12 cellular contexts compared by ENCODE assay signal in the genomic region with DNA sequence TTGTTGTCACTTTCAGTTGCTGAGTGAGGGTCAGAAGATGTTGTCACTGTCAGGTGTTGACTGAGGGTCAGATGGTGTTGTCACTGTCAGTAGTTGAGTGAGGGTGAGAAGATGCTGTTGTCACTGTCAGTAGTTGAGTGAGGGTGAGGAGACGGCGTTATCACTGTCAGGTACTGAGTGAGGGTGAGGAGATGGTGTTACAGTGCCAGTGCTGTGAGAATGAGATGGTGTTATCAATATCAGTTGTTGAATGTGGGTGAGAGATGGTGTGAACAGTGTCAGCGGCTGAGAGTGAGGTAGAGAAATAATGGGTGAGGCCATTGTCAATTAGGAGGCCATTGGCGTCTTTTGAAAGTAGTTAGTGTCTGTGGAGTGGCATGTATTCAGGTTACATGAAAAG. TPM values are rescaled to one million over a fixed set of nuclear protein-coding genes. Genes with fewer than 3 reads are reported as not detected.
DNase-seq lines count a peak whose midpoint lies in the region; ATAC-seq, FAIRE-seq and TF ChIP-seq lines count a peak whose summit lies in the region.
"Had no signal": no experiment of that assay in that cellular context is flagged by ENCODE, and none has a peak within 500 bp of the region (broad histone marks: within the 10 kb centered on the region; RNA-seq: fewer than 3 reads in every experiment).

No MANE protein-coding gene starts in this region.

- TF ChIP-seq CTCF in endodermal cell (conservative IDR thresholded peaks at IDR 0.05), result no peak

- FAIRE-seq in urothelium cell line (lab: Jason Lieb, UNC), result peak; percentile 97

- in situ Hi-C loops in KBM-7 (cut with MboI; ENCODE audit: low pct_unique_long_range_greater_than_20kb, low sequenced_read_pairs), result no loop called here

- H3K9ac ChIP-seq in endodermal cell (ENCODE audit: extremely low read depth, low read length, poor library complexity, severe bottlenecking), result no peak overlapping the region

- peaks cover 5% of the 10 kb centered on the region for H3K27me3 ChIP-seq in endodermal cell (ENCODE audit: control insufficient read depth, insufficient read depth, low read length, poor library complexity, severe bottlenecking)
- H3K27me3 ChIP-seq: brain microvascular endothelial cell, gastrocnemius medialis, upper lobe of right lung had no signal

- ATAC-seq in stimulated activated naive CD8-positive, alpha-beta T cell treated with anti-CD3 and anti-CD28 coated beads, Interleukin-15, Interleukin-2, amounts not matched to agents 100 U/mL and 50 U/mL, for 24 hours, result no peak
- ATAC-seq in activated T-helper 17 cell treated with anti-CD3 and anti-CD28 coated beads, Interleukin-2, amount 50 U/mL, for 72 hours (replicated peaks), result no peak
- ATAC-seq in memory B cell (ENCODE audit: low read depth), result no peak
- ATAC-seq: mucosa of descending colon, upper lobe of right lung had no signal

- H3K4me1 Mint-ChIP-seq in stimulated activated naive CD8-positive, alpha-beta T cell treated with anti-CD3 and anti-CD28 coated beads, Interleukin-15, Interleukin-2, amounts not matched to agents 100 ng/mL and 50 ng/mL, for 24 hours (ENCODE audit: low read depth), result peaks cover 37% of the 10 kb centered on the region
- H3K4me1 Mint-ChIP-seq in activated T-helper 17 cell treated with anti-CD3 and anti-CD28 coated beads, Interleukin-2, amount 50 U/mL, for 72 hours, result peaks cover 24% of the 10 kb centered on the region
- H3K4me1 Mint-ChIP-seq in memory B cell (peaks cover 22% of the 10 kb centered on the region), endodermal cell (peaks cover 6% of the 10 kb centered on the region)

- peaks cover 16% of the 10 kb centered on the region for H3K9me3 ChIP-seq in endodermal cell (ENCODE audit: control insufficient read depth, low read length)
- H3K9me3 ChIP-seq: gastrocnemius medialis, mucosa of descending colon, upper lobe of right lung had no signal

- peaks cover 29% of the 10 kb centered on the region for H3K36me3 Mint-ChIP-seq in stimulated activated naive CD8-positive, alpha-beta T cell treated with anti-CD3 and anti-CD28 coated beads, Interleukin-15, Interleukin-2, amounts not matched to agents 100 ng/mL and 50 ng/mL, for 24 hours (ENCODE audit: low read depth)
- no peaks in the 10 kb centered on the region for H3K36me3 Mint-ChIP-seq in activated T-helper 17 cell treated with anti-CD3 and anti-CD28 coated beads, Interleukin-2, amount 50 U/mL, for 72 hours (ENCODE audit: low read depth)
- H3K36me3 Mint-ChIP-seq in memory B cell (peaks cover 17% of the 10 kb centered on the region), endodermal cell (ENCODE audit: low read depth) (peaks cover 15% of the 10 kb centered on the region)

- H3K36me3 ChIP-seq in endodermal cell (ENCODE audit: control insufficient read depth, insufficient read depth, low read length), result no peaks in the 10 kb centered on the region
- H3K36me3 ChIP-seq: brain microvascular endothelial cell, gastrocnemius medialis, upper lobe of right lung had no signal

- H3K4me1 ChIP-seq in endodermal cell (ENCODE audit: control insufficient read depth, insufficient read depth, low read length), result no peaks in the 10 kb centered on the region

- WGBS in endodermal cell (ENCODE audit: insufficient coverage in 1 of 2, insufficient read length in 1 of 2), 2 experiments, result 92 to 97% methylated on average over 3 to 4 of the region's 4 CpGs

- peaks cover 17% of the 10 kb centered on the region for H3K27me3 Mint-ChIP-seq in stimulated activated naive CD8-positive, alpha-beta T cell treated with anti-CD3 and anti-CD28 coated beads, Interleukin-15, Interleukin-2, amounts not matched to agents 100 ng/mL and 50 ng/mL, for 24 hours
- H3K27me3 Mint-ChIP-seq in activated T-helper 17 cell treated with anti-CD3 and anti-CD28 coated beads, Interleukin-2, amount 50 U/mL, for 72 hours, result peaks cover 15% of the 10 kb centered on the region
- H3K27me3 Mint-ChIP-seq in memory B cell, result peaks cover 15% of the 10 kb centered on the region
- peaks cover 31% of the 10 kb centered on the region for H3K27me3 Mint-ChIP-seq in endodermal cell (ENCODE audit: insufficient read depth)

- no peak overlapping the region for H3K4me3 ChIP-seq in endodermal cell (ENCODE audit: low read length)
- H3K4me3 ChIP-seq: mucosa of descending colon had no signal

- H3K4me3 Mint-ChIP-seq in stimulated activated naive CD8-positive, alpha-beta T cell treated with anti-CD3 and anti-CD28 coated beads, Interleukin-15, Interleukin-2, amounts not matched to agents 100 ng/mL and 50 ng/mL, for 24 hours, result peak overlapping the region; percentile 90
- peak overlapping the region; percentile 84 for H3K4me3 Mint-ChIP-seq in activated T-helper 17 cell treated with anti-CD3 and anti-CD28 coated beads, Interleukin-2, amount 50 U/mL, for 72 hours
- H3K4me3 Mint-ChIP-seq in memory B cell (peak overlapping the region; percentile 12), endodermal cell (no peak overlapping the region)

- H3K27ac ChIP-seq in endodermal cell (ENCODE audit: low read depth, low read length), result no peak overlapping the region
- H3K27ac ChIP-seq: brain microvascular endothelial cell had no signal

- H3K27ac Mint-ChIP-seq in stimulated activated naive CD8-positive, alpha-beta T cell treated with anti-CD3 and anti-CD28 coated beads, Interleukin-15, Interleukin-2, amounts not matched to agents 100 ng/mL and 50 ng/mL, for 24 hours, result peak overlapping the region; percentile 99
- H3K27ac Mint-ChIP-seq in activated T-helper 17 cell treated with anti-CD3 and anti-CD28 coated beads, Interleukin-2, amount 50 U/mL, for 72 hours, result peak overlapping the region; percentile 90
- H3K27ac Mint-ChIP-seq in memory B cell, result peak overlapping the region; percentile 96
- no peak overlapping the region for H3K27ac Mint-ChIP-seq in endodermal cell

- H3K9me3 Mint-ChIP-seq in stimulated activated naive CD8-positive, alpha-beta T cell treated with anti-CD3 and anti-CD28 coated beads, Interleukin-15, Interleukin-2, amounts not matched to agents 100 ng/mL and 50 ng/mL, for 24 hours, result peaks cover 25% of the 10 kb centered on the region
- peaks cover 21% of the 10 kb centered on the region for H3K9me3 Mint-ChIP-seq in activated T-helper 17 cell treated with anti-CD3 and anti-CD28 coated beads, Interleukin-2, amount 50 U/mL, for 72 hours
- H3K9me3 Mint-ChIP-seq in memory B cell (peaks cover 21% of the 10 kb centered on the region), endodermal cell (peaks cover 44% of the 10 kb centered on the region)

- DNase-seq in stimulated activated naive CD8-positive, alpha-beta T cell treated with anti-CD3 and anti-CD28 coated beads, Interleukin-15, Interleukin-2, amounts not matched to agents 100 U/mL and 50 U/mL, for 24 hours, result no peak
- no peak for DNase-seq in memory B cell (ENCODE audit: low spot score in 2 of 2)
- no peak for DNase-seq in urothelium cell line (ENCODE audit: low spot score)
- no peak for DNase-seq in endodermal cell
- no peak for DNase-seq in NCI-H2227 treated with DMSO at 0.1 percent for 48 hours (lab: John Stamatoyannopoulos, UW)
- no peak for DNase-seq in KBM-7
- DNase-seq: brain microvascular endothelial cell, gastrocnemius medialis, mucosa of descending colon, upper lobe of right lung had no signal

RNA-seq across cellular contexts. Expression of a gene that starts 1.6 kb away (rescaled TPM):
- total RNA-seq in activated T-helper 17 cell treated with anti-CD3 and anti-CD28 coated beads, Interleukin-2, amount 50 U/mL, for 72 hours, result 10 to 100 TPM; 23.3 to 29.4 TPM
- total RNA-seq in endodermal cell, result 10 to 100 TPM; 29.1 to 38.1 TPM
- polyA plus RNA-seq in endodermal cell (2013, experiment 1 of 2), result 12.4 TPM
- polyA plus RNA-seq in endodermal cell (2013, experiment 2 of 2), result 14.3 TPM
